ENCODE assay signal across 8 cellular contexts in the genomic region with DNA sequence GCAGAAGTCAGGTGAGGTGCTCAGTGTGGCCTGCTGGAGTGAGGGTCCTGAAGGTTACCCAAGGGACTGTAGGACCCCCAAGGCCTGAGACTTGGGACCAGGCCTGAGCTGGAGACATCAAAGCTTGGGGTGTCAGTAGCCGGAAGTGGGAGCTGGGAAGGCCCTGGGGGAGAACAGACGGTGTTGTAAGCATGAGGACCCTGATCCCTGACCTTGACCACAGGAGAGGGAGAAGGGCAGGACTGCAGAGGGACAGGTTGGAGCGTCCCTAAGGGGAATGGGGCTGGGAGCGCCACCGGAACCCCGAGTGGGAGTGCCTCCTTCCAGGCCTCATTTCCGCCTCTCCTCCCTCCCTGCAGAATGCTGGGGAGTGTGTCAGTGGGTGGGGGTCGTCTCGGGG. TPM values are rescaled to one million over a fixed set of nuclear protein-coding genes. Genes with fewer than 3 reads are reported as not detected.
A peak's percentile ranks its signal among the peaks of the same experiment; 100 is the strongest.
DNase-seq lines count a peak whose midpoint lies in the region; ATAC-seq and TF ChIP-seq lines count a peak whose summit lies in the region.

No MANE protein-coding gene starts in this region.

- peak overlapping the region; percentile 100 for H3K4me3 Mint-ChIP-seq in activated CD4-positive, alpha-beta T cell treated with anti-CD3 and anti-CD28 coated beads, Interleukin-2, amount 10 ng/mL, durations not matched to agents 24 days and 14 days
- peak overlapping the region; percentile 96 for H3K4me3 Mint-ChIP-seq in activated T-helper 17 cell treated with anti-CD3 and anti-CD28 coated beads, Interleukin-2, amount 50 U/mL, for 72 hours

- H3K4me3 ChIP-seq in brain microvascular endothelial cell (ENCODE audit: low read depth, low read length) = no peak overlapping the region

- H3K27ac Mint-ChIP-seq in activated CD4-positive, alpha-beta T cell treated with anti-CD3 and anti-CD28 coated beads, Interleukin-2, amount 10 ng/mL, durations not matched to agents 24 days and 14 days = no peak overlapping the region
- H3K27ac Mint-ChIP-seq in activated T-helper 17 cell treated with anti-CD3 and anti-CD28 coated beads, Interleukin-2, amount 50 U/mL, for 72 hours = peak overlapping the region; percentile 95

- H3K27me3 Mint-ChIP-seq in activated CD4-positive, alpha-beta T cell treated with anti-CD3 and anti-CD28 coated beads, Interleukin-2, amount 10 ng/mL, durations not matched to agents 24 days and 14 days = peaks cover 2% of the 10 kb centered on the region
- no peaks in the 10 kb centered on the region for H3K27me3 Mint-ChIP-seq in activated T-helper 17 cell treated with anti-CD3 and anti-CD28 coated beads, Interleukin-2, amount 50 U/mL, for 72 hours

- ATAC-seq in activated T-helper 17 cell treated with anti-CD3 and anti-CD28 coated beads, Interleukin-2, amount 50 U/mL, for 72 hours (replicated peaks) = no peak

- H3K36me3 ChIP-seq in brain microvascular endothelial cell (replicated peaks) = no peaks in the 10 kb centered on the region

- H3K4me1 Mint-ChIP-seq in activated CD4-positive, alpha-beta T cell treated with anti-CD3 and anti-CD28 coated beads, Interleukin-2, amount 10 ng/mL, durations not matched to agents 24 days and 14 days = peaks cover 22% of the 10 kb centered on the region
- H3K4me1 Mint-ChIP-seq in activated T-helper 17 cell treated with anti-CD3 and anti-CD28 coated beads, Interleukin-2, amount 50 U/mL, for 72 hours = peaks cover 17% of the 10 kb centered on the region

- H3K36me3 Mint-ChIP-seq in activated CD4-positive, alpha-beta T cell treated with anti-CD3 and anti-CD28 coated beads, Interleukin-2, amount 10 ng/mL, durations not matched to agents 24 days and 14 days (ENCODE audit: low read depth) = peaks cover 2% of the 10 kb centered on the region
- H3K36me3 Mint-ChIP-seq in activated T-helper 17 cell treated with anti-CD3 and anti-CD28 coated beads, Interleukin-2, amount 50 U/mL, for 72 hours (ENCODE audit: low read depth) = peaks cover 6% of the 10 kb centered on the region

- H3K27ac ChIP-seq in layer of hippocampus (ENCODE audit: low read depth, low read length) (peak overlapping the region; percentile 76), substantia nigra (ENCODE audit: low read depth, low read length, poor library complexity, severe bottlenecking) (peak overlapping the region; percentile 78), brain microvascular endothelial cell (no peak overlapping the region)

- no peak for TF ChIP-seq CTCF in brain microvascular endothelial cell (IDR thresholded peaks at IDR 0.05; ENCODE audit: low read depth, low read length, missing control alignments)

- no peaks in the 10 kb centered on the region for H3K9me3 Mint-ChIP-seq in activated CD4-positive, alpha-beta T cell treated with anti-CD3 and anti-CD28 coated beads, Interleukin-2, amount 10 ng/mL, durations not matched to agents 24 days and 14 days
- no peaks in the 10 kb centered on the region for H3K9me3 Mint-ChIP-seq in activated T-helper 17 cell treated with anti-CD3 and anti-CD28 coated beads, Interleukin-2, amount 50 U/mL, for 72 hours

- intact Hi-C loops in activated CD4-positive, alpha-beta T cell treated with anti-CD3 and anti-CD28 coated beads, Interleukin-2, amount 10 ng/mL, durations not matched to agents 24 days and 14 days (cut with micrococcal nuclease) = loop anchor here (5.0 kb wide), 1 partner anchor 104 kb away; a partner anchor contains a TSS

- in situ Hi-C loops in brain microvascular endothelial cell (cut with HindIII; ENCODE audit: low pct_ligation_motif_present, low sequenced_read_pairs) = no loop called here

- no peaks in the 10 kb centered on the region for H3K27me3 ChIP-seq in layer of hippocampus (ENCODE audit: control insufficient read depth, insufficient read depth, low read length)
- no peaks in the 10 kb centered on the region for H3K27me3 ChIP-seq in brain microvascular endothelial cell (replicated peaks)

- no peak for DNase-seq in activated CD4-positive, alpha-beta T cell treated with anti-CD3 and anti-CD28 coated beads, Interleukin-2, amount 10 ng/mL, durations not matched to agents 24 days and 14 days
- DNase-seq in activated CD4-positive, alpha-beta T cell treated with anti-CD3 and anti-CD28 coated beads for 1 hour = no peak
- DNase-seq in substantia nigra (lab: John Stamatoyannopoulos, UW) (no peak), brain microvascular endothelial cell (no peak), NCI-H2029 (lab: John Stamatoyannopoulos, UW) (no peak), hepatic stellate cell (ENCODE audit: low spot score) (no peak)

RNA-seq across cellular contexts. Expression of a gene that starts 0.5 kb away (rescaled TPM):
- total RNA-seq in activated CD4-positive, alpha-beta T cell treated with anti-CD3 and anti-CD28 coated beads, Interleukin-2, amount 10 ng/mL, durations not matched to agents 24 days and 14 days = not detected in 2 replicates
- 1 to 10 TPM; 1.8 to 2.0 TPM for total RNA-seq in activated T-helper 17 cell treated with anti-CD3 and anti-CD28 coated beads, Interleukin-2, amount 50 U/mL, for 72 hours

RNA-seq across cellular contexts. Expression of a gene that starts 0.9 kb away (rescaled TPM):
- 22.8 TPM in 2 replicates for total RNA-seq in activated CD4-positive, alpha-beta T cell treated with anti-CD3 and anti-CD28 coated beads, Interleukin-2, amount 10 ng/mL, durations not matched to agents 24 days and 14 days
- 10 to 100 TPM in 1 of 2 donors, 1 to 10 TPM in 1; 6.5 to 13.5 TPM for total RNA-seq in activated T-helper 17 cell treated with anti-CD3 and anti-CD28 coated beads, Interleukin-2, amount 50 U/mL, for 72 hours

RNA-seq across cellular contexts. Expression of a gene that starts 9.6 kb away (rescaled TPM):
- total RNA-seq in activated CD4-positive, alpha-beta T cell treated with anti-CD3 and anti-CD28 coated beads, Interleukin-2, amount 10 ng/mL, durations not matched to agents 24 days and 14 days = not detected in 2 replicates
- total RNA-seq in activated T-helper 17 cell treated with anti-CD3 and anti-CD28 coated beads, Interleukin-2, amount 50 U/mL, for 72 hours = under 1 TPM in 1 of 2 donors, not detected in 1; 0.13 TPM

RNA-seq across cellular contexts. Expression of a gene that starts 18.7 kb away (rescaled TPM):
- 20.4 and 21.4 TPM in 2 replicates for total RNA-seq in activated CD4-positive, alpha-beta T cell treated with anti-CD3 and anti-CD28 coated beads, Interleukin-2, amount 10 ng/mL, durations not matched to agents 24 days and 14 days
- total RNA-seq in activated T-helper 17 cell treated with anti-CD3 and anti-CD28 coated beads, Interleukin-2, amount 50 U/mL, for 72 hours = 10 to 100 TPM in 1 of 2 donors, 1 to 10 TPM in 1; 8.5 to 15.7 TPM
